27 cellular contexts compared by ENCODE assay signal in the genomic region with DNA sequence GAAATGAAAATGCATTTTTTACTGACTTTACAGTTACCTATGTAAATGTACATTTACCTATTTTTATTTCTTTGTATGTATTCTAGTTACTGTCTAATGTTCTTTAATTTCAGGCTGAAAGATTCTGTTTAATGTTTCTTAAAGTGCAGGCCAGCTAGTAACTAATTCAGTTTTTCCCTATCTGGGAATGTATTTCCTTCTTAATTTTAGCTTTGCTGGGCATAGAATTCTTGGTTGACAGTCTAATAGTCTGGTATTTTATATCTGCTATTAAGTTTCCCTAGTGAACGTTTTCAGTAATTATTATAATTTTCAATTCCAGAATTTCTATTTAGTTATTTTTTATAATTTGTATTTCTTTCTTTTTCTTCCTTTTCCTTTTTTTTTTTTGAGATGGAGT.
"Had no signal": no experiment of that assay in that cellular context is flagged by ENCODE, and none has a peak within 500 bp of the region (broad histone marks: within the 10 kb centered on the region; RNA-seq: fewer than 3 reads in every experiment).

No MANE protein-coding gene starts in this region.

- H3K27ac ChIP-seq: stomach, suprapubic skin, testis, thoracic aorta, thyroid gland, tibial artery, tibial nerve, transverse colon, upper lobe of left lung, upper lobe of right lung, uterus, vagina had no signal

- H3K27me3 ChIP-seq: stomach, suprapubic skin, testis, thyroid gland, tibial artery, tibial nerve, transverse colon, upper lobe of left lung, upper lobe of right lung, uterus, vagina had no signal

- H3K9me3 ChIP-seq: testis, thyroid gland, uterus, vagina had no signal

- ATAC-seq: stimulated activated effector memory CD8-positive, alpha-beta T cell treated with anti-CD3 and anti-CD28 coated beads, Interleukin-12 subunit alpha, Interleukin-12 subunit beta, amount 100 ng/mL, for 72 hours; stimulated activated memory B cell treated with anti-CD40 and anti-IgM and Interleukin-4, amounts not matched to agents 10 μg/mL and 1 μg/mL and 100 μg/mL, for 72 hours; stimulated activated naive B cell treated with anti-CD40 and anti-IgM and Interleukin-4, amounts not matched to agents 10 μg/mL and 1 μg/mL and 100 μg/mL, for 72 hours; stimulated activated naive CD8-positive, alpha-beta T cell treated with anti-CD3 and anti-CD28 coated beads, Interleukin-15, amount 100 ng/mL, for 72 hours; stimulated activated naive CD8-positive, alpha-beta T cell treated with anti-CD3 and anti-CD28 coated beads, Interleukin-15, Interleukin-2, amounts not matched to agents 100 U/mL and 50 U/mL, for 24 hours; upper lobe of right lung had no signal

- DNase-seq: stimulated activated CD4-positive, alpha-beta T cell treated with anti-CD3 and anti-CD28 coated beads, Interleukin-2, amount 100 ng/mL, for 48 hours; stimulated activated CD4-positive, alpha-beta T cell treated with anti-CD3 and anti-CD28 coated beads, Interleukin-4, amount 100 ng/mL, for 1 hour; stimulated activated CD4-positive, alpha-beta T cell treated with anti-CD3 and anti-CD28 coated beads, Interleukin-4, amount 100 ng/mL, for 24 hours; stimulated activated CD4-positive, alpha-beta T cell treated with anti-CD3 and anti-CD28 coated beads, Interleukin-4, amount 100 ng/mL, for 4 hours; stimulated activated CD8-positive, alpha-beta memory T cell treated with anti-CD3 and anti-CD28 coated beads, Interleukin-4, amount 100 ng/mL, for 48 hours; stimulated activated naive B cell treated with anti-CD40 and anti-IgM and Interleukin-4, amounts not matched to agents 10 μg/mL and 1 μg/mL and 100 μg/mL, for 72 hours; stimulated activated naive CD4-positive, alpha-beta T cell; stimulated activated naive CD4-positive, alpha-beta T cell treated with Interleukin-2 at 50 U/mL for 16 hours; stimulated activated naive CD8-positive, alpha-beta T cell treated with anti-CD3 and anti-CD28 coated beads, Interleukin-15, amount 100 ng/mL, for 72 hours; stimulated activated naive CD8-positive, alpha-beta T cell treated with anti-CD3 and anti-CD28 coated beads, Interleukin-15, Interleukin-2, amounts not matched to agents 100 U/mL and 50 U/mL, for 24 hours; stomach; substantia nigra; testis; thyroid gland; tibial artery; transverse colon; trophoblast cell; upper lobe of left lung; upper lobe of right lung; uterus had no signal

- H3K4me3 ChIP-seq: stomach, suprapubic skin, testis, thoracic aorta, thyroid gland, tibial artery, tibial nerve, transverse colon, upper lobe of left lung, upper lobe of right lung, uterus, vagina had no signal

- FAIRE-seq: urothelium cell line had no signal

- H3K4me1 ChIP-seq: stomach, testis, thyroid gland, tibial artery, transverse colon, upper lobe of left lung, upper lobe of right lung, uterus had no signal

- H3K36me3 ChIP-seq: stomach, suprapubic skin, thoracic aorta, thyroid gland, tibial artery, tibial nerve, transverse colon, upper lobe of left lung, upper lobe of right lung, uterus, vagina had no signal
